8 cellular contexts compared by ENCODE assay signal in the genomic region with DNA sequence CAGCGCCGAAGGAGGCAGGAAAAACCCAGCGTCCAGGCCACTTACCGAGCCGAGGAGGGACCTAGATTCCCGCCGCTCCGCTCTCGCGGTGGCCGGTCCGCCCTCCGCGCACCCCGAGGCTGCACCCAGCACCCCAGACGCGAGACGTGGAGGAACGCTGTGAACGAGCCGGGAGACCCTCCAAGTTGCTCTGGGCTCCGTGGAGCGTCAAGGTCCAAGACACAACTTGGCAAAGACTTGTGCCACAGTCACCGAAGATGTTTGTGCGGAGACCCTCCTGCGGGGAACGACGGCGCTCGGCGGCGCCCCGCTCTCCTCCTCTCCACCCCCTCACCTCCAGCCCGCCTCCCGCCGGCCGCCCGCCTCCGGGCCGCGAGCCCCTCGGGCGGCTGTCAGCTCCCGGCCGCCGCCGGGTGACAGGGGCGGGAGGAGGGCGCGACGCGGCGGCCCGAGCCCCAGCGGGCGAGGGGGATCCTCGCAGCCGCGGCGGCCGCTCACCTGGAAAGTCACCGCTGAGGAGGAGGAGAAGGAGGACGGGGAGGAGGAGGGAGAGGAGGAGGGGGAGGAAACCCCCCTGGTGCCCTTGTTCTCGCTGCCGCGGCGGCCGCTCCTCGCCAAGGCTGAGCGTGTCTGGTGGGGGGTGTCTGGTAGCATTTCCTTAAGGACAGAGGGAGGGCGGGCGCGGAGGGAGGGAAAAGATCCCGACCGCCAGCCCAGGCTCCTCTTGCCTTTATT. TPM values are rescaled to one million over a fixed set of nuclear protein-coding genes. Genes with fewer than 3 reads are reported as not detected.
A peak's percentile ranks its signal among the peaks of the same experiment; 100 is the strongest.
DNase-seq lines count a peak whose midpoint lies in the region; ATAC-seq and TF ChIP-seq lines count a peak whose summit lies in the region.

No MANE protein-coding gene starts in this region.

- H3K9me3 Mint-ChIP-seq in neural progenitor cell = no peaks in the 10 kb centered on the region

- H3K9ac ChIP-seq in NT2/D1 (ENCODE audit: insufficient read length, low read depth) = peak overlapping the region; percentile 83
- H3K9ac ChIP-seq in neural progenitor cell = no peak overlapping the region

- H3K36me3 ChIP-seq in HEK293 (ENCODE audit: control insufficient read depth in 2 of 2, insufficient read depth in 1 of 2, low read length in 2 of 2) = no peaks in the 10 kb centered on the region
- H3K36me3 ChIP-seq in NT2/D1 (ENCODE audit: insufficient read depth, insufficient read length, low read length) = no peaks in the 10 kb centered on the region
- H3K36me3 ChIP-seq in neural progenitor cell = no peaks in the 10 kb centered on the region
- no peaks in the 10 kb centered on the region for H3K36me3 ChIP-seq in suprapubic skin

- peak overlapping the region; percentile 92 for H3K4me3 Mint-ChIP-seq in neural progenitor cell

- no peak overlapping the region for H3K27ac Mint-ChIP-seq in neural progenitor cell

- peaks cover 8% of the 10 kb centered on the region for H3K79me2 ChIP-seq in neural progenitor cell (ENCODE audit: low read depth)

- peaks cover 21% of the 10 kb centered on the region for H3K27me3 Mint-ChIP-seq in neural progenitor cell (ENCODE audit: insufficient read depth, low read depth)

- no peak for TF ChIP-seq EP300 in suprapubic skin (IDR thresholded peaks at IDR 0.05)

- H3K4me3 ChIP-seq in HEK293 (ENCODE audit: low read depth, low read length) (peak overlapping the region; percentile 78), NT2/D1 (ENCODE audit: insufficient read length, low read depth) (peak overlapping the region; percentile 76), fibroblast of villous mesenchyme (ENCODE audit: low read depth, low read length) (peak overlapping the region; percentile 88), neural progenitor cell (peak overlapping the region; percentile 70), suprapubic skin (peak overlapping the region; percentile 80)

- no peak for TF ChIP-seq POLR2A in suprapubic skin (IDR thresholded peaks at IDR 0.05)

- WGBS in suprapubic skin = 1% methylated on average over 29 of the region's 75 CpGs

- no peaks in the 10 kb centered on the region for H3K36me3 Mint-ChIP-seq in neural progenitor cell

- H3K4me1 ChIP-seq in HEK293 (ENCODE audit: control insufficient read depth, insufficient read depth, low read length) (peaks cover 16% of the 10 kb centered on the region), NT2/D1 (ENCODE audit: insufficient read depth, insufficient read length) (no peaks in the 10 kb centered on the region), neural progenitor cell (peaks cover 10% of the 10 kb centered on the region), suprapubic skin (peaks cover 31% of the 10 kb centered on the region)

- TF ChIP-seq CTCF in HEK293 (tag by site-specific recombination; IDR thresholded peaks at IDR 0.05) (0 out of 2 replicates have a peak, but pooled peaks have one; percentile 11), fibroblast of villous mesenchyme (IDR thresholded peaks at IDR 0.05; ENCODE audit: insufficient read depth, low read depth, low read length) (no peak), neural progenitor cell (IDR thresholded peaks at IDR 0.05) (no peak), suprapubic skin (IDR thresholded peaks at IDR 0.05) (no peak)

- H3K4me2 ChIP-seq in neural progenitor cell = peak overlapping the region; percentile 94

- CTCF ChIA-PET in HEK293 (lab: Yijun Ruan, JAX) = interaction anchor here (0.6 to 0.7 kb wide), 2 partner anchors 19 to 536 kb away, joined by 3 read pairs; no protein-coding TSS in a partner anchor

- no peaks in the 10 kb centered on the region for H3K9me3 ChIP-seq in HEK293 (ENCODE audit: control insufficient read depth, insufficient read depth, low read depth, low read length)
- H3K9me3 ChIP-seq in NT2/D1 (ENCODE audit: insufficient read depth, low read length) = no peaks in the 10 kb centered on the region
- no peaks in the 10 kb centered on the region for H3K9me3 ChIP-seq in neural progenitor cell (ENCODE audit: low read depth)
- no peaks in the 10 kb centered on the region for H3K9me3 ChIP-seq in suprapubic skin

- peak; percentile 19 for DNase-seq in GDM1 (lab: John Stamatoyannopoulos, UW)
- no peak for DNase-seq in NT2/D1 (ENCODE audit: low read depth, low spot score)
- peak; percentile 62 for DNase-seq in activated T-helper 9 cell treated with anti-CD3 and anti-CD28 coated beads, Interleukin-2, amount 50 U/mL, for 16 hours (ENCODE audit: low read depth)
- DNase-seq in fibroblast of villous mesenchyme (ENCODE audit: low read depth) = no peak
- DNase-seq in neural progenitor cell (ENCODE audit: low spot score) = peak; percentile 65
- DNase-seq in suprapubic skin (ENCODE audit: low spot score in 2 of 2) = peak; percentile 81 to 83

- ATAC-seq in HG02571 (IDR thresholded peaks at IDR 0.05; ENCODE audit: unreplicated experiment) = no peak

- H3F3A ChIP-seq in neural progenitor cell (ENCODE audit: low read depth) = peaks cover 39% of the 10 kb centered on the region

- peaks cover 3% of the 10 kb centered on the region for H4K20me1 ChIP-seq in neural progenitor cell (ENCODE audit: low read depth)

- POLR2A ChIA-PET in HEK293 (lab: Yijun Ruan, JAX) = interaction anchor here (0.8 to 1.4 kb wide), 6 partner anchors 10 to 482 kb away, joined by 3 to 5 read pairs (median 4); no protein-coding TSS in a partner anchor

- H2AFZ ChIP-seq in neural progenitor cell (replicated peaks) = peak overlapping the region; percentile 98

- peaks cover 28% of the 10 kb centered on the region for H3K27me3 ChIP-seq in NT2/D1 (ENCODE audit: insufficient read depth, insufficient read length)
- H3K27me3 ChIP-seq in neural progenitor cell = peaks cover 43% of the 10 kb centered on the region
- H3K27me3 ChIP-seq in suprapubic skin = no peaks in the 10 kb centered on the region

- H3K27ac ChIP-seq in HEK293 (ENCODE audit: extremely low read depth, low read depth, low read length) (peak overlapping the region; percentile 97), neural progenitor cell (peak overlapping the region; percentile 48), suprapubic skin (peak overlapping the region; percentile 99)

- H3K4me1 Mint-ChIP-seq in neural progenitor cell = peaks cover 19% of the 10 kb centered on the region

TF ChIP-seq in HEK293, 187 proteins besides CTCF, POLR2A, EP300 and RAD21 (continues in another document):
- peak; percentile 62; the same call in 1 of the 2 replicates for TF ChIP-seq ZEB2 (tag by site-specific recombination; IDR thresholded peaks at IDR 0.05)
- TF ChIP-seq ZNF335 (tag by site-specific recombination; conservative IDR thresholded peaks at IDR 0.05) = peak; percentile 9
- no peak for TF ChIP-seq ZNF311 (tag by site-specific recombination; IDR thresholded peaks at IDR 0.05; ENCODE audit: borderline replicate concordance)
- TF ChIP-seq HOXC10 (CRISPR knock-in tag; IDR thresholded peaks at IDR 0.05) = peak; percentile 91; the same call in 1 of the 2 replicates
- TF ChIP-seq YY1 (tag by site-specific recombination; IDR thresholded peaks at IDR 0.05) = no peak
- TF ChIP-seq, protein P1, sequence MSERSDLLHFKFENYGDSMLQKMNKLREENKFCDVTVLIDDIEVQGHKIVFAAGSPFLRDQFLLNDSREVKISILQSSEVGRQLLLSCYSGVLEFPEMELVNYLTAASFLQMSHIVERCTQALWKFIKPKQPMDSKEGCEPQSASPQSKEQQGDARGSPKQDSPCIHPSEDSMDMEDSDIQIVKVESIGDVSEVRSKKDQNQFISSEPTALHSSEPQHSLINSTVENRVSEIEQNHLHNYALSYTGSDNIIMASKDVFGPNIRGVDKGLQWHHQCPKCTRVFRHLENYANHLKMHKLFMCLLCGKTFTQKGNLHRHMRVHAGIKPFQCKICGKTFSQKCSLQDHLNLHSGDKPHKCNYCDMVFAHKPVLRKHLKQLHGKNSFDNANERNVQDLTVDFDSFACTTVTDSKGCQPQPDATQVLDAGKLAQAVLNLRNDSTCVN (tag by site-specific recombination; optimal IDR thresholded peaks at IDR 0.05) = peak; percentile 63
- no peak for TF ChIP-seq ZBTB1 (tag by site-specific recombination; IDR thresholded peaks at IDR 0.05)
- TF ChIP-seq, protein P2, sequence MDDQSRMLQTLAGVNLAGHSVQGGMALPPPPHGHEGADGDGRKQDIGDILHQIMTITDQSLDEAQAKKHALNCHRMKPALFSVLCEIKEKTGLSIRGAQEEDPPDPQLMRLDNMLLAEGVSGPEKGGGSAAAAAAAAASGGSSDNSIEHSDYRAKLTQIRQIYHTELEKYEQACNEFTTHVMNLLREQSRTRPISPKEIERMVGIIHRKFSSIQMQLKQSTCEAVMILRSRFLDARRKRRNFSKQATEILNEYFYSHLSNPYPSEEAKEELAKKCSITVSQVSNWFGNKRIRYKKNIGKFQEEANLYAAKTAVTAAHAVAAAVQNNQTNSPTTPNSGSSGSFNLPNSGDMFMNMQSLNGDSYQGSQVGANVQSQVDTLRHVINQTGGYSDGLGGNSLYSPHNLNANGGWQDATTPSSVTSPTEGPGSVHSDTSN (CRISPR knock-in tag; IDR thresholded peaks at IDR 0.05) = 0 out of 2 replicates have a peak, but pooled peaks have one; percentile 24
- TF ChIP-seq, protein P3, sequence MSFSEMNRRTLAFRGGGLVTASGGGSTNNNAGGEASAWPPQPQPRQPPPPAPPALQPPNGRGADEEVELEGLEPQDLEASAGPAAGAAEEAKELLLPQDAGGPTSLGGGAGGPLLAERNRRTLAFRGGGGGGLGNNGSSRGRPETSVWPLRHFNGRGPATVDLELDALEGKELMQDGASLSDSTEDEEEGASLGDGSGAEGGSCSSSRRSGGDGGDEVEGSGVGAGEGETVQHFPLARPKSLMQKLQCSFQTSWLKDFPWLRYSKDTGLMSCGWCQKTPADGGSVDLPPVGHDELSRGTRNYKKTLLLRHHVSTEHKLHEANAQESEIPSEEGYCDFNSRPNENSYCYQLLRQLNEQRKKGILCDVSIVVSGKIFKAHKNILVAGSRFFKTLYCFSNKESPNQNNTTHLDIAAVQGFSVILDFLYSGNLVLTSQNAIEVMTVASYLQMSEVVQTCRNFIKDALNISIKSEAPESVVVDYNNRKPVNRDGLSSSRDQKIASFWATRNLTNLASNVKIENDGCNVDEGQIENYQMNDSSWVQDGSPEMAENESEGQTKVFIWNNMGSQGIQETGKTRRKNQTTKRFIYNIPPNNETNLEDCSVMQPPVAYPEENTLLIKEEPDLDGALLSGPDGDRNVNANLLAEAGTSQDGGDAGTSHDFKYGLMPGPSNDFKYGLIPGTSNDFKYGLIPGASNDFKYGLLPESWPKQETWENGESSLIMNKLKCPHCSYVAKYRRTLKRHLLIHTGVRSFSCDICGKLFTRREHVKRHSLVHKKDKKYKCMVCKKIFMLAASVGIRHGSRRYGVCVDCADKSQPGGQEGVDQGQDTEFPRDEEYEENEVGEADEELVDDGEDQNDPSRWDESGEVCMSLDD (tag by site-specific recombination; IDR thresholded peaks at IDR 0.05) = peak; percentile 87
- TF ChIP-seq ZNF626 (tag by site-specific recombination; IDR thresholded peaks at IDR 0.05) = no peak
- peak; percentile 41; the same call in 1 of the 2 replicates for TF ChIP-seq ZNF501 (tag by site-specific recombination; IDR thresholded peaks at IDR 0.05)
- no peak for TF ChIP-seq ZNF433 (tag by site-specific recombination; IDR thresholded peaks at IDR 0.05; ENCODE audit: low read depth)

RNA-seq across cellular contexts. Expression of a gene that starts 0.6 kb away (rescaled TPM):
- total RNA-seq in fibroblast of villous mesenchyme = 18.0 and 28.9 TPM in 2 replicates
- 2.0 and 2.1 TPM in 2 replicates for total RNA-seq in neural progenitor cell (ENCODE audit: low replicate concordance)
- 10 to 100 TPM; 23.6 to 31.3 (median 25.6) TPM for total RNA-seq in suprapubic skin

Comparison
In these comparisons a context has a peak if more than half of its experiments do, and no peak if none do; other contexts are left out.
1. DNase-seq: peak in GDM1 (single experiment), activated T-helper 9 cell treated with anti-CD3 and anti-CD28 coated beads, Interleukin-2, amount 50 U/mL, for 16 hours (single experiment), neural progenitor cell (single experiment) and suprapubic skin (2 of 2); none in NT2/D1 (single experiment) and fibroblast of villous mesenchyme (single experiment).
2. H3K27ac ChIP-seq: peak in every context shown above with its lines; median percentile 99 in suprapubic skin; 97 in HEK293; 48 in neural progenitor cell.
3. Peak in every context shown above with its lines, with median percentiles within 50 percentile points of each other: H3K4me3 ChIP-seq.